ENCODE assay signal across 11 cellular contexts in genomic region chr10:30553018-30553624, GRCh38.
A peak's percentile ranks its signal among the peaks of the same experiment; 100 is the strongest.
DNase-seq lines count a peak whose midpoint lies in the region; ATAC-seq and TF ChIP-seq lines count a peak whose summit lies in the region.
"Had no signal": no experiment of that assay in that cellular context is flagged by ENCODE, and none has a peak within 500 bp of the region (broad histone marks: within the 10 kb centered on the region; RNA-seq: fewer than 3 reads in every experiment).

No MANE protein-coding gene starts in this region.

- H3K9me3 Mint-ChIP-seq in GM23338 (no peaks in the 10 kb centered on the region; the same call in 2 of the 3 replicates), brain (peaks cover 0 to 5% (median under 1%) of the 10 kb centered on the region in 5 experiments)
- H3K9me3 Mint-ChIP-seq in CD4-positive, alpha-beta memory T cell, result no peaks in the 10 kb centered on the region
- H3K9me3 Mint-ChIP-seq: activated naive CD4-positive, alpha-beta T cell treated with anti-CD3 and anti-CD28 coated beads, Interleukin-2, amount 50 U/mL, for 72 hours had no signal

- peak in 1 of 2 experiments; percentile 18; a peak in 1 of 4 replicates for TF ChIP-seq CTCF in GM23338 (conservative IDR thresholded peaks at IDR 0.05; ENCODE audit: low read depth in 2 of 2)
- TF ChIP-seq CTCF in brain (conservative IDR thresholded peaks at IDR 0.05), result no peak
- no peak for TF ChIP-seq CTCF in spleen (IDR thresholded peaks at IDR 0.05 in 8 of 11, conservative IDR thresholded peaks at IDR 0.05 in 3 of 11)

- no peaks in the 10 kb centered on the region; the same call in 1 of the 2 replicates for H4K20me1 ChIP-seq in GM23338 (replicated peaks; ENCODE audit: insufficient read depth)

- peak overlapping the region; percentile 48 for H3K4me2 ChIP-seq in GM23338

- H3K4me1 ChIP-seq in GM23338 (ENCODE audit: insufficient read depth), result peaks cover 11% of the 10 kb centered on the region
- H3K4me1 ChIP-seq in iPS DF 6.9 (ENCODE audit: control insufficient read depth, insufficient read depth, low read length), result peaks cover 2% of the 10 kb centered on the region
- peaks cover 0 to 65% (median 21%) of the 10 kb centered on the region in 6 donors for H3K4me1 ChIP-seq in spleen
- no peaks in the 10 kb centered on the region for H3K4me1 ChIP-seq in CD4-positive, alpha-beta memory T cell (ENCODE audit: insufficient read depth, low read length)

- POLR2A ChIA-PET in CD4-positive, alpha-beta memory T cell (lab: Charles Lee; ENCODE audit: partially characterized antibody), result no interaction called here

- no peaks in the 10 kb centered on the region for H3K36me3 ChIP-seq in GM23338 (ENCODE audit: insufficient read depth)
- H3K36me3 ChIP-seq in iPS DF 6.9 (ENCODE audit: control insufficient read depth, insufficient read depth, low read length), result no peaks in the 10 kb centered on the region
- no peaks in the 10 kb centered on the region for H3K36me3 ChIP-seq in spleen
- H3K36me3 ChIP-seq in CD4-positive, alpha-beta memory T cell (ENCODE audit: insufficient read depth, low read length), result no peaks in the 10 kb centered on the region

- H3K27me3 Mint-ChIP-seq in GM23338 (ENCODE audit: insufficient read depth, low read depth, poor library complexity) (peaks cover 11% of the 10 kb centered on the region), brain (peaks cover 5% of the 10 kb centered on the region)
- no peaks in the 10 kb centered on the region for H3K27me3 Mint-ChIP-seq in CD4-positive, alpha-beta memory T cell

- peak; percentile 78 for ATAC-seq in GM23338
- no peak for ATAC-seq in HG02588 (IDR thresholded peaks at IDR 0.05; ENCODE audit: unreplicated experiment)
- ATAC-seq: activated naive CD4-positive, alpha-beta T cell treated with anti-CD3 and anti-CD28 coated beads, Interleukin-2, amount 50 U/mL, for 72 hours had no signal

- no peak overlapping the region for H2AFZ ChIP-seq in GM23338

- DNase-seq in GM23338 (ENCODE audit: low spot score) (peak; percentile 82), iPS DF 6.9 (ENCODE audit: low read depth, low spot score) (peak; percentile 39), spleen (no peak), globus pallidus (ENCODE audit: low spot score) (no peak), GOT3 (lab: John Stamatoyannopoulos, UW) (no peak)
- DNase-seq in CD4-positive, alpha-beta memory T cell, result no peak
- DNase-seq: activated CD4-positive, CD25-positive, alpha-beta regulatory T cell treated with anti-CD3 and anti-CD28 coated beads, Interleukin-2, amount 50 U/mL, for 72 hours; NCI-H1048 had no signal

- no peaks in the 10 kb centered on the region; the same call in 2 of the 3 replicates for H3K36me3 Mint-ChIP-seq in GM23338 (ENCODE audit: low read depth)
- no peaks in the 10 kb centered on the region for H3K36me3 Mint-ChIP-seq in brain
- H3K36me3 Mint-ChIP-seq in CD4-positive, alpha-beta memory T cell, result no peaks in the 10 kb centered on the region
- H3K36me3 Mint-ChIP-seq: activated naive CD4-positive, alpha-beta T cell treated with anti-CD3 and anti-CD28 coated beads, Interleukin-2, amount 50 U/mL, for 72 hours had no signal

- peak overlapping the region; percentile 47 for H3K4me3 Mint-ChIP-seq in GM23338
- H3K4me3 Mint-ChIP-seq in brain, result peak overlapping the region in 2 of 5 experiments; percentile 25 to 55
- H3K4me3 Mint-ChIP-seq in CD4-positive, alpha-beta memory T cell, result no peak overlapping the region

- peaks cover 28% of the 10 kb centered on the region for H3K4me1 Mint-ChIP-seq in GM23338
- H3K4me1 Mint-ChIP-seq in brain, result peaks cover 31% of the 10 kb centered on the region
- H3K4me1 Mint-ChIP-seq in CD4-positive, alpha-beta memory T cell, result peaks cover 0 to 5% (median 1%) of the 10 kb centered on the region in 4 donors

- H3K4me3 ChIP-seq in GM23338, result peak overlapping the region; percentile 14
- no peak overlapping the region for H3K4me3 ChIP-seq in iPS DF 6.9 (ENCODE audit: low read length)
- H3K4me3 ChIP-seq in spleen, result no peak overlapping the region
- H3K4me3 ChIP-seq in CD4-positive, alpha-beta memory T cell (ENCODE audit: low read length in 2 of 2), result no peak overlapping the region

- CTCF ChIA-PET in CD4-positive, alpha-beta memory T cell (lab: Charles Lee; ENCODE audit: partially characterized antibody), result interaction anchor here (1.0 to 1.3 kb wide), 2 partner anchors 31 to 38 kb away, joined by 3 to 4 read pairs; no protein-coding TSS in a partner anchor

- peaks cover 6% of the 10 kb centered on the region; the same call in 1 of the 2 replicates for H3K9me2 ChIP-seq in GM23338 (ENCODE audit: insufficient read depth)

- peaks cover 8% of the 10 kb centered on the region; the same call in 1 of the 2 replicates for H3F3A ChIP-seq in GM23338 (replicated peaks; ENCODE audit: low read depth)

- H3K27me3 ChIP-seq in GM23338 (ENCODE audit: insufficient read depth) (no peaks in the 10 kb centered on the region), iPS DF 6.9 (ENCODE audit: control insufficient read depth, insufficient read depth, low read length) (no peaks in the 10 kb centered on the region), spleen (replicated peaks in 1 of 7) (no peaks in the 10 kb centered on the region)
- H3K27me3 ChIP-seq in CD4-positive, alpha-beta memory T cell (ENCODE audit: insufficient read depth, low read length), result no peaks in the 10 kb centered on the region

- H3K27ac Mint-ChIP-seq in GM23338 (peak overlapping the region; percentile 85), brain (peak overlapping the region in 4 of 5 experiments; percentile 62 to 85 (median 78))
- no peak overlapping the region for H3K27ac Mint-ChIP-seq in CD4-positive, alpha-beta memory T cell
- H3K27ac Mint-ChIP-seq: activated naive CD4-positive, alpha-beta T cell treated with anti-CD3 and anti-CD28 coated beads, Interleukin-2, amount 50 U/mL, for 72 hours had no signal

- H3K9me3 ChIP-seq in iPS DF 6.9 (ENCODE audit: control insufficient read depth, insufficient read depth, low read length), result no peaks in the 10 kb centered on the region
- H3K9me3 ChIP-seq in spleen, result no peaks in the 10 kb centered on the region
- H3K9me3 ChIP-seq in CD4-positive, alpha-beta memory T cell (ENCODE audit: control insufficient read depth in 1 of 2, low read length in 2 of 2), result no peaks in the 10 kb centered on the region

- WGBS in iPS DF 6.9 (ENCODE audit: insufficient coverage, insufficient read length), result no CpG with 5 or more reads among the region's 7 CpGs
- WGBS in spleen, 5 donors, result 59 to 70% (median 63%) methylated on average over 7 of the region's 7 CpGs

- TF ChIP-seq POLR2A in spleen (IDR thresholded peaks at IDR 0.05), result no peak

- intact Hi-C loops in spleen (cut with DNase I; ENCODE audit: low total_unique reads), result no loop called here
- intact Hi-C loops in CD4-positive, alpha-beta memory T cell (cut with micrococcal nuclease), result no loop called here

- H3K27ac ChIP-seq in GM23338 (ENCODE audit: low read depth) (peak overlapping the region; percentile 87), iPS DF 6.9 (ENCODE audit: low read length) (peak overlapping the region; percentile 23), spleen (peak overlapping the region; percentile 49 to 87 (median 84))
- no peak overlapping the region for H3K27ac ChIP-seq in CD4-positive, alpha-beta memory T cell (ENCODE audit: low read depth, low read length)

- no peaks in the 10 kb centered on the region for H3K79me2 ChIP-seq in GM23338 (replicated peaks; ENCODE audit: insufficient read depth)

TF ChIP-seq in GM23338, 12 proteins besides CTCF, POLR2A, EP300 and RAD21:
- TF ChIP-seq ZNF331 (CRISPR knock-in tag; IDR thresholded peaks at IDR 0.05; ENCODE audit: low read depth), result no peak
- peak; percentile 35; the same call in 1 of the 2 replicates for TF ChIP-seq POLR2AphosphoS5 (IDR thresholded peaks at IDR 0.05; ENCODE audit: low read depth)

Comparison
In these comparisons a context has a peak if more than half of its experiments do, and no peak if none do; other contexts are left out.
1. DNase-seq: peak in GM23338 (single experiment) and iPS DF 6.9 (single experiment); none in spleen (single experiment), globus pallidus (single experiment), CD4-positive, alpha-beta memory T cell (0 of 5) and GOT3 (single experiment).
2. H3K27ac Mint-ChIP-seq: peak in GM23338 (single experiment) and brain (4 of 5); none in CD4-positive, alpha-beta memory T cell (0 of 7).